8 cellular contexts compared by ENCODE assay signal in the genomic region with DNA sequence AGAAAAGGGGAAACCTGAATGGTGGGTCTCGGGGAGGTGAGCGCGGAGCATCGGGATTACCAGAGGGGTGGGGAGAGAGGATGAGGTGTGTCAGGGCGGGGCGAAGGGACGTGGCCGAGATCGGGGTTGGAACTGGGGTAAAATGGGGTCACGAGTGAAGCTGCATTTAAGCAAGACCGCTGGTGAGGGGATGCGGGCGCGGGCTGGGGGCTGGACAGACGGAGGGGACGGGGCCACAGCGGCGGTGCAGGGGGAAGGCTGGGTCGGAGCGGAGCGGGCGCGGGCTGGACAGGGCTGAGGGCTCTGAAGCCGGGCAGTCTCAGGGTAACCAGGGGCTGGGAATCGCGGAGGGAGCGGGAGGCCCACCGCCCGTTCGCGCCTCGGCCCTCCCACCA.
A peak's percentile ranks its signal among the peaks of the same experiment; 100 is the strongest.
DNase-seq lines count a peak whose midpoint lies in the region; ATAC-seq and TF ChIP-seq lines count a peak whose summit lies in the region.
"Not testable (repeated sequence)": the region's sequence is repeated elsewhere in the genome, so short reads cannot be mapped to it uniquely, and the experiment has no call there.

No MANE protein-coding gene starts in this region.

- 1% methylated on average over 20 of the region's 32 CpGs for WGBS in esophagus muscularis mucosa

- H3K27ac ChIP-seq in esophagus muscularis mucosa (replicated peaks in 1 of 4) = peak overlapping the region; percentile 81 to 89 (median 87)

- H3K4me1 Mint-ChIP-seq in memory B cell = peaks cover 17% of the 10 kb centered on the region

- not testable (repeated sequence) for H3K27me3 Mint-ChIP-seq in memory B cell

- peak; percentile 3 for DNase-seq in COLO668 (lab: John Stamatoyannopoulos, UW; ENCODE audit: unreplicated experiment)
- DNase-seq in RKO (ENCODE audit: low spot score) = peak; percentile 14
- DNase-seq in activated naive CD4-positive, alpha-beta T cell treated with Interleukin-2 at 50 U/mL for 16 hours = peak; percentile 18
- DNase-seq in esophagus muscularis mucosa (ENCODE audit: extremely low spot score) = not testable (repeated sequence)
- peak in 1 of 2 donors; percentile 19 for DNase-seq in memory B cell (ENCODE audit: low spot score in 2 of 2)
- DNase-seq in stimulated activated CD4-positive, alpha-beta T cell treated with anti-CD3 and anti-CD28 coated beads, Interleukin-2, amount 100 ng/mL, for 24 hours = peak; percentile 20 to 41

- intact Hi-C loops in esophagus muscularis mucosa (cut with DNase I) = not testable (repeated sequence)

- not testable (repeated sequence) for TF ChIP-seq CTCF in esophagus muscularis mucosa (IDR thresholded peaks at IDR 0.05)

- not testable (repeated sequence) for H3K9me3 Mint-ChIP-seq in memory B cell

- not testable (repeated sequence) for TF ChIP-seq EP300 in esophagus muscularis mucosa (IDR thresholded peaks at IDR 0.05)

- peaks cover 0 to 20% (median 17%) of the 10 kb centered on the region in 4 donors for H3K4me1 ChIP-seq in esophagus muscularis mucosa

- H3K27ac Mint-ChIP-seq in memory B cell = peak overlapping the region; percentile 96

- H3K36me3 ChIP-seq in esophagus muscularis mucosa = not testable (repeated sequence)

- not testable (repeated sequence) for H3K27me3 ChIP-seq in esophagus muscularis mucosa

- peak overlapping the region; percentile 93 for H3K4me3 Mint-ChIP-seq in memory B cell

- H3K4me3 ChIP-seq in esophagus muscularis mucosa = peak overlapping the region; percentile 65 to 84 (median 76)

- not testable (repeated sequence) for TF ChIP-seq POLR2A in esophagus muscularis mucosa (IDR thresholded peaks at IDR 0.05; ENCODE audit: low read depth)

- not testable (repeated sequence) for H3K36me3 Mint-ChIP-seq in memory B cell

- not testable (repeated sequence) for H3K9me3 ChIP-seq in esophagus muscularis mucosa

- ATAC-seq in GM21381 (IDR thresholded peaks at IDR 0.05; ENCODE audit: unreplicated experiment) (peak; percentile 41), HG03139 (IDR thresholded peaks at IDR 0.05; ENCODE audit: unreplicated experiment) (peak; percentile 34), memory B cell (ENCODE audit: low read depth) (peak; percentile 9)
